Comparison of ENCODE assay signal across 26 cellular contexts in the genomic region with DNA sequence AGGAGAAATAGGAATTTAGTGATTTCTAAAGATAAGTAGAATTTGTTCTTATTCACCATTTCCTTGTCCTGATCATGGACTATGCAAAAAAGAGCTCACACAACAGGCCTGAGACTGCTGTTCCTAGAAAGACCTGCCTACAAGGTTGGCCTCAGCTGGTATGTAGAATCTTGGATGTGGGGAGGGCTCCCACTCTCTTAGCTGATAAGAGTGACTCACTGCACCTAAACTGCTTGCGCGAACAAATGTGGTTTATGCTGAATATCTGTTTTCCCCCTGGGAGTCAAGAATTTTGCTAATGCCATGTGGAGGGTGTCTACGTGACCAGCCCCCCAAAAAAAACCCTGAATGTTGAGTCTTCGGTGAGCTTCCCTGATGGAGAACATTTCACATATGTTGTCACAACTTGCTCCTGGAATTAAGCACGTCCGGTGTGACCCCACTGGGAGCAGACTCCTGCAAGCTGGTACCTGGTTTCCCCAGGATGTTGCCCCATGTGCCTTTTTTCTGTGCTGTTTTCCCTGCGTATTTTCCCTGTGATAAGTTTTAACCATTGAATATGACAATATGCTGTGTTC.
DNase-seq lines count a peak whose midpoint lies in the region; ATAC-seq and TF ChIP-seq lines count a peak whose summit lies in the region.
"Had no signal": no experiment of that assay in that cellular context is flagged by ENCODE, and none has a peak within 500 bp of the region (broad histone marks: within the 10 kb centered on the region; RNA-seq: fewer than 3 reads in every experiment).

No MANE protein-coding gene starts in this region.

- POLR2A ChIA-PET in IMR-90 (lab: Charles Lee; ENCODE audit: unreplicated experiment) = no interaction called here

- no peaks in the 10 kb centered on the region; the same call in 1 of the 2 replicates for H3K27me3 ChIP-seq in IMR-90 (ENCODE audit: control insufficient read depth, insufficient read depth, low read length)
- H3K27me3 ChIP-seq: BLaER1 treated with 17β-estradiol and CSF1 and Interleukin-3, amounts not matched to agents 10 nM and 100 nM; MG63; SJSA1 had no signal

- H3K36me3 ChIP-seq in IMR-90 (ENCODE audit: control insufficient read depth, insufficient read depth, low read length) = no peaks in the 10 kb centered on the region
- H3K36me3 ChIP-seq: BLaER1 treated with 17β-estradiol and CSF1 and Interleukin-3, amounts not matched to agents 10 nM and 100 nM; MG63; SJSA1 had no signal

- no peak overlapping the region for H3K56ac ChIP-seq in IMR-90 (ENCODE audit: extremely low read depth, insufficient read depth, low read length)

- no peak overlapping the region for H3K4me2 ChIP-seq in IMR-90 (ENCODE audit: low read depth, low read length)
- H3K4me2 ChIP-seq: A549; BLaER1 treated with 17β-estradiol and CSF1 and Interleukin-3, amounts not matched to agents 10 nM and 100 nM had no signal

- H3K4me1 ChIP-seq in IMR-90 (ENCODE audit: control insufficient read depth, insufficient read depth, low read length) = no peaks in the 10 kb centered on the region
- H3K4me1 ChIP-seq: A549, SJSA1 had no signal

- H2AK5ac ChIP-seq in IMR-90 (ENCODE audit: low read depth, low read length) = no peak overlapping the region

- TF ChIP-seq POLR2A in IMR-90 (IDR thresholded peaks at IDR 0.05; ENCODE audit: low read depth, low read length) = no peak

- H3K9ac ChIP-seq in IMR-90 (ENCODE audit: low read depth, low read length) = no peak overlapping the region
- H3K9ac ChIP-seq: BLaER1 treated with 17β-estradiol and CSF1 and Interleukin-3, amounts not matched to agents 10 nM and 100 nM had no signal

- no peak overlapping the region for H4K5ac ChIP-seq in IMR-90 (ENCODE audit: low read depth, low read length)

- no peak for TF ChIP-seq RAD21 in IMR-90 (IDR thresholded peaks at IDR 0.05; ENCODE audit: low read length)

- H3K27ac ChIP-seq in IMR-90 (ENCODE audit: insufficient read depth, low read length) = no peak overlapping the region
- H3K27ac ChIP-seq: A549; BLaER1 treated with 17β-estradiol and CSF1 and Interleukin-3, amounts not matched to agents 10 nM and 100 nM; SJSA1 had no signal

- intact Hi-C loops in IMR-90 (cut with micrococcal nuclease) = no loop called here

- in situ Hi-C loops in IMR-90 (cut with MboI; ENCODE audit: low sequenced_read_pairs) = no loop called here

- no peak overlapping the region for H2BK20ac ChIP-seq in IMR-90 (ENCODE audit: low read depth, low read length)

- ATAC-seq in IMR-90 (ENCODE audit: low read depth) = no peak
- ATAC-seq: A549, HCT116, PC-3 had no signal

- no peaks in the 10 kb centered on the region for H3K79me1 ChIP-seq in IMR-90 (ENCODE audit: low read depth in 1 of 2, low read length in 2 of 2)

- H2BK15ac ChIP-seq in IMR-90 (ENCODE audit: low read depth, low read length) = no peak overlapping the region

- BruUV-seq in IMR-90 (replicated peaks; lab: Mats Ljungman, UMichigan) = no TSS peak

- no peak for TF ChIP-seq CTCF in IMR-90 (conservative IDR thresholded peaks at IDR 0.05; ENCODE audit: low read depth, low read length)
- no peak for TF ChIP-seq CTCF in choroid plexus epithelial cell (conservative IDR thresholded peaks at IDR 0.05; ENCODE audit: low read depth, low read length)

- H3K4ac ChIP-seq in IMR-90 (ENCODE audit: low read depth, low read length) = no peak overlapping the region

- peak; percentile 31 for DNase-seq in IMR-90
- peak; percentile 9 for DNase-seq in amniotic epithelial cell (ENCODE audit: low read depth)
- peak; percentile 44 for DNase-seq in choroid plexus epithelial cell (ENCODE audit: low read depth)
- DNase-seq in kidney glomerular epithelial cell (lab: John Stamatoyannopoulos, UW) = peak; percentile 47
- no peak for DNase-seq in activated CD4-positive, alpha-beta T cell treated with anti-CD3 and anti-CD28 coated beads for 4 hours
- DNase-seq in DMS79 treated with DMSO at 0.1 percent for 48 hours (lab: John Stamatoyannopoulos, UW) = no peak
- DNase-seq in C1 segment of cervical spinal cord (lab: John Stamatoyannopoulos, UW) = no peak
- DNase-seq in LoVo (ENCODE audit: low spot score) = no peak
- DNase-seq: AML-193; CD4-positive, alpha-beta memory T cell; COR-L47; DMS79; Kasumi-1; MG63; NCI-H2029; NCI-H446 treated with DMSO at 0.1 percent for 48 hours; NCI-H526; NCI-H82; NK-92 treated with Interleukin-12 subunit alpha and Interleukin-12 subunit beta, amount 100 ng/mL, for 24 hours; PC-3; Right ventricle myocardium superior; RPMI8226 had no signal

- CTCF ChIA-PET in IMR-90 (lab: Yijun Ruan, JAX) = no interaction called here

- H4K8ac ChIP-seq in IMR-90 (ENCODE audit: low read depth in 2 of 2, low read length in 2 of 2) = no peak overlapping the region

- no peak overlapping the region for H3K18ac ChIP-seq in IMR-90 (ENCODE audit: low read depth, low read length)

- H3K9me1 ChIP-seq in IMR-90 (ENCODE audit: insufficient read depth, low read length) = no peaks in the 10 kb centered on the region

- no peaks in the 10 kb centered on the region for H4K20me1 ChIP-seq in IMR-90 (ENCODE audit: insufficient read depth, low read length)
- H4K20me1 ChIP-seq: BLaER1 treated with 17β-estradiol and CSF1 and Interleukin-3, amounts not matched to agents 10 nM and 100 nM had no signal

- H3K4me3 ChIP-seq in IMR-90 (ENCODE audit: insufficient read depth, low read depth, low read length) (no peak overlapping the region), choroid plexus epithelial cell (ENCODE audit: low read depth, low read length) (no peak overlapping the region)
- H3K4me3 ChIP-seq: A549; BLaER1 treated with 17β-estradiol and CSF1 and Interleukin-3, amounts not matched to agents 10 nM and 100 nM; MG63; SJSA1 had no signal

- no peak overlapping the region for H3K14ac ChIP-seq in IMR-90 (replicated peaks; ENCODE audit: low read depth, low read length)

- dilution Hi-C loops in IMR-90 (cut with HindIII; ENCODE audit: low sequenced_read_pairs, unreplicated experiment) = no loop called here

- H4K91ac ChIP-seq in IMR-90 (ENCODE audit: insufficient read depth, low read depth, low read length) = no peak overlapping the region

- WGBS in IMR-90 (ENCODE audit: extremely low coverage in 2 of 2, insufficient read length in 1 of 2), 2 experiments = 76% methylated on average over 2 of the region's 7 CpGs; no CpG with 5 or more reads in 1 of the 2 experiments

- peaks cover 7% of the 10 kb centered on the region; the same call in 1 of the 2 replicates for H3K9me3 ChIP-seq in IMR-90 (ENCODE audit: control insufficient read depth, insufficient read depth, low read length)
- H3K9me3 ChIP-seq: MG63, SJSA1 had no signal

- no peak overlapping the region for H2BK5ac ChIP-seq in IMR-90 (ENCODE audit: low read depth, low read length, poor library complexity, severe bottlenecking)

- no peak overlapping the region for H2BK120ac ChIP-seq in IMR-90 (ENCODE audit: low read depth, low read length)

- H2AK9ac ChIP-seq in IMR-90 (replicated peaks; ENCODE audit: low read depth, low read length, poor library complexity) = no peak overlapping the region

- H2AFZ ChIP-seq in IMR-90 (replicated peaks; ENCODE audit: low read length, poor library complexity) = no peak overlapping the region

- H3K23ac ChIP-seq in IMR-90 (ENCODE audit: low read depth, low read length) = no peak overlapping the region

TF ChIP-seq in IMR-90, 13 proteins besides CTCF, POLR2A, EP300 and RAD21:
- TF ChIP-seq BHLHE40 (IDR thresholded peaks at IDR 0.05; ENCODE audit: low read depth, low read length) = no peak
- no peak for TF ChIP-seq NFE2L2 (IDR thresholded peaks at IDR 0.05; ENCODE audit: low read depth, low read length)
- TF ChIP-seq RCOR1 (IDR thresholded peaks at IDR 0.05; ENCODE audit: insufficient replicate concordance, low read length) = no peak
- no peak for TF ChIP-seq SMC3 (IDR thresholded peaks at IDR 0.05; ENCODE audit: low read depth, low read length)
- TF ChIP-seq FOS (IDR thresholded peaks at IDR 0.05; ENCODE audit: low read depth, low read length) = no peak

Comparison
In these comparisons a context has a peak if more than half of its experiments do, and no peak if none do; other contexts are left out.
1. DNase-seq: peak in IMR-90 (single experiment), amniotic epithelial cell (single experiment), choroid plexus epithelial cell (single experiment) and kidney glomerular epithelial cell (single experiment); none in activated CD4-positive, alpha-beta T cell treated with anti-CD3 and anti-CD28 coated beads for 4 hours (0 of 2), DMS79 treated with DMSO at 0.1 percent for 48 hours (single experiment), C1 segment of cervical spinal cord (0 of 14) and LoVo (single experiment).